16 cellular contexts compared by ENCODE assay signal in the genomic region with DNA sequence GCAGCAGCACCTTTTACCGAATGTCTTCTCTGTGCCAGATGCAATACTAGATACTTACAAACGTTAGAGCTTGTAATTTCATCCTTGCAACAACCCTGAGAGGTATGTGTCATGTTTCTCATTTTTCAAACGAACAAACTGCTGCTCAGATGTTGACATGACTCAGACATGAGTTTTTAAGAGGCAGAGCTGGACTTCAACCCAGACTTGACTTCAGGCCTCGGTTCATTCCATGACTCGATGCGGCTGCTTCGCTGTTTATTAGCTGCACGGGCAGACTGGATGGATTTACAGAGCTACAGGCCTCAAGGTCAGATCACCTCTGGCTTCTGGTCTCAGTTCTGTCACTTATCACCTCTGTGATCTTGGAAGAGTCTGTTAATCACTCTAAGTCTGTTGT.
DNase-seq lines count a peak whose midpoint lies in the region; ATAC-seq and TF ChIP-seq lines count a peak whose summit lies in the region.
"Had no signal": no experiment of that assay in that cellular context is flagged by ENCODE, and none has a peak within 500 bp of the region (broad histone marks: within the 10 kb centered on the region; RNA-seq: fewer than 3 reads in every experiment).

No MANE protein-coding gene starts in this region.

- H3K4me3 Mint-ChIP-seq in naive thymus-derived CD8-positive, alpha-beta T cell: no peak overlapping the region
- H3K4me3 Mint-ChIP-seq in activated CD8-positive, alpha-beta memory T cell treated with anti-CD3 and anti-CD28 coated beads, Interleukin-2, amount 10 ng/mL, durations not matched to agents 7 days and 5 days: no peak overlapping the region
- H3K4me3 Mint-ChIP-seq: CD4-positive, CD25-positive, alpha-beta regulatory T cell had no signal

- H2AFZ ChIP-seq in osteoblast (ENCODE audit: low read length): no peak overlapping the region

- H3K27ac ChIP-seq in osteoblast (ENCODE audit: low read depth, low read length): no peak overlapping the region

- H3K36me3 Mint-ChIP-seq in naive thymus-derived CD8-positive, alpha-beta T cell: peaks cover 0 to 18% (median 3%) of the 10 kb centered on the region in 3 donors
- H3K36me3 Mint-ChIP-seq in activated CD8-positive, alpha-beta memory T cell treated with anti-CD3 and anti-CD28 coated beads, Interleukin-2, amount 10 ng/mL, durations not matched to agents 7 days and 5 days: no peaks in the 10 kb centered on the region
- H3K36me3 Mint-ChIP-seq: CD4-positive, CD25-positive, alpha-beta regulatory T cell had no signal

- CTCF ChIA-PET in activated CD8-positive, alpha-beta memory T cell treated with anti-CD3 and anti-CD28 coated beads, Interleukin-2, amount 10 ng/mL, durations not matched to agents 7 days and 5 days (lab: Charles Lee): no interaction called here

- no peak overlapping the region for H3K4me3 ChIP-seq in fibroblast of the aortic adventitia (ENCODE audit: low read depth, low read length)
- H3K4me3 ChIP-seq in osteoblast (ENCODE audit: insufficient read depth, low read length): no peak overlapping the region
- H3K4me3 ChIP-seq: lung had no signal

- no peak overlapping the region for H3K27ac Mint-ChIP-seq in naive thymus-derived CD8-positive, alpha-beta T cell
- no peak overlapping the region for H3K27ac Mint-ChIP-seq in activated CD8-positive, alpha-beta memory T cell treated with anti-CD3 and anti-CD28 coated beads, Interleukin-2, amount 10 ng/mL, durations not matched to agents 7 days and 5 days

- DNase-seq in EL: peak; percentile 56
- DNase-seq in NOMO-1 treated with dmso at 0.1 percent for 144 hours (lab: John Stamatoyannopoulos, UW; ENCODE audit: unreplicated experiment): peak; percentile 8
- peak; percentile 43 for DNase-seq in fibroblast of the aortic adventitia (ENCODE audit: low read depth)
- peak; percentile 38 for DNase-seq in osteoblast (ENCODE audit: insufficient read length, low spot score, missing footprints)
- DNase-seq in retina: no peak
- DNase-seq in naive thymus-derived CD8-positive, alpha-beta T cell: no peak
- DNase-seq in CD1c-positive myeloid dendritic cell (ENCODE audit: extremely low spot score): no peak
- no peak for DNase-seq in activated CD8-positive, alpha-beta memory T cell treated with anti-CD3 and anti-CD28 coated beads, Interleukin-2, amount 10 ng/mL, durations not matched to agents 7 days and 5 days
- DNase-seq: activated CD8-positive, alpha-beta memory T cell treated with anti-CD3 and anti-CD28 coated beads for 24 hours; activated naive CD4-positive, alpha-beta T cell treated with Interleukin-2 at 50 U/mL for 16 hours; CD4-positive, CD25-positive, alpha-beta regulatory T cell; cortex of kidney; glutamatergic neuron; posterior cingulate gyrus had no signal

- peaks cover 2 to 45% (median 8%) of the 10 kb centered on the region in 5 donors for H3K27me3 Mint-ChIP-seq in naive thymus-derived CD8-positive, alpha-beta T cell
- peaks cover 19% of the 10 kb centered on the region for H3K27me3 Mint-ChIP-seq in activated CD8-positive, alpha-beta memory T cell treated with anti-CD3 and anti-CD28 coated beads, Interleukin-2, amount 10 ng/mL, durations not matched to agents 7 days and 5 days

- no peaks in the 10 kb centered on the region for H3K4me1 ChIP-seq in osteoblast (ENCODE audit: insufficient read depth, low read length)

- TF ChIP-seq CTCF in fibroblast of the aortic adventitia (IDR thresholded peaks at IDR 0.05; ENCODE audit: insufficient read depth, low read length) (no peak), osteoblast (IDR thresholded peaks at IDR 0.05; ENCODE audit: extremely low read depth, low read depth, low read length) (no peak)

- no peak overlapping the region for H3K4me2 ChIP-seq in osteoblast (ENCODE audit: insufficient read depth, low read length)

- no peaks in the 10 kb centered on the region for H4K20me1 ChIP-seq in osteoblast (ENCODE audit: insufficient read depth, low read length)

- H3K79me2 ChIP-seq in osteoblast (ENCODE audit: insufficient read depth, low read length): no peaks in the 10 kb centered on the region

- no peaks in the 10 kb centered on the region for H3K27me3 ChIP-seq in osteoblast (ENCODE audit: insufficient read depth, low read length)

- no peaks in the 10 kb centered on the region for H3K36me3 ChIP-seq in osteoblast (ENCODE audit: insufficient read depth, low read length)

- ATAC-seq in naive thymus-derived CD8-positive, alpha-beta T cell: no peak
- ATAC-seq in activated CD8-positive, alpha-beta memory T cell treated with anti-CD3 and anti-CD28 coated beads, Interleukin-2, amount 10 ng/mL, durations not matched to agents 7 days and 5 days: no peak
- ATAC-seq: Panc1 had no signal

- peaks cover 1 to 18% (median 5%) of the 10 kb centered on the region in 9 donors for H3K9me3 Mint-ChIP-seq in naive thymus-derived CD8-positive, alpha-beta T cell
- H3K9me3 Mint-ChIP-seq in activated CD8-positive, alpha-beta memory T cell treated with anti-CD3 and anti-CD28 coated beads, Interleukin-2, amount 10 ng/mL, durations not matched to agents 7 days and 5 days (ENCODE audit: low read depth): no peaks in the 10 kb centered on the region

- POLR2A ChIA-PET in naive thymus-derived CD8-positive, alpha-beta T cell (lab: Charles Lee): no interaction called here

- H3K9me3 ChIP-seq in osteoblast (ENCODE audit: low read depth, low read length): no peaks in the 10 kb centered on the region

- no peaks in the 10 kb centered on the region for H3K4me1 Mint-ChIP-seq in naive thymus-derived CD8-positive, alpha-beta T cell
- no peaks in the 10 kb centered on the region for H3K4me1 Mint-ChIP-seq in activated CD8-positive, alpha-beta memory T cell treated with anti-CD3 and anti-CD28 coated beads, Interleukin-2, amount 10 ng/mL, durations not matched to agents 7 days and 5 days
- H3K4me1 Mint-ChIP-seq: CD4-positive, CD25-positive, alpha-beta regulatory T cell had no signal

Comparison
In these comparisons a context has a peak if more than half of its experiments do, and no peak if none do; other contexts are left out.
1. DNase-seq: peak in EL (single experiment), NOMO-1 treated with dmso at 0.1 percent for 144 hours (single experiment), fibroblast of the aortic adventitia (single experiment) and osteoblast (single experiment); none in retina (single experiment), naive thymus-derived CD8-positive, alpha-beta T cell (0 of 10), CD1c-positive myeloid dendritic cell (single experiment) and activated CD8-positive, alpha-beta memory T cell treated with anti-CD3 and anti-CD28 coated beads, Interleukin-2, amount 10 ng/mL, durations not matched to agents 7 days and 5 days (single experiment).